ENCODE assay signal across 8 cellular contexts in the genomic region with DNA sequence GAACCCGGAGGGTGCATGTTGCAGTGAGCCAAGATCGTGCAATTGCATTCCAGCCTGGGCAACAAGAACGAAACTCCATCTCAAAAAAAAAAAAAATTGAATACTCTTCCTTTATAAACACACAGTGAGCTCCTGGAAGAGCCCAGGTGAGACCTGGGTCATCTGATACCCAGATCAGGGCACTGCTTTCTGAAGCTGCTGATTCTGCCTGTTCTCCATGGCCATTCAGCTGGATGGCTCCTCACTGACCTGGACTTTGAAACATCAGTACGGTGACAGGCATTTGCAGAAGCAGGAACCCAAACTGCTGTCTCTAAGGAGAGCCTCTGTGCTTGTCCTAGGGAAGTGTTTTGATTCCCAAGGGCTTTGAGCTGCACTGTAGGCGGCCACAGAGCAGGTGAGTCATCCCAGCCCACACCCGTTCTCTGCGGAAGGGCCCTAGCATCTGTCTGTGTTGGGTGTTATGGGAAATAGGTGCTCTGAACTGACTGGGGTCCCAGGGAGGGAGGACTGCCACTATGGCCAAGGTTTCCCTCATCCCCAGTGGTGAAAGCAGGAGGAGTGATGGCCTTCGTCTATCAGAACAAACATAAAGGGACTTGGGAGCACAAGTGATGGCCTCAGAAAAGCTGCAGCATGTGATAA.
DNase-seq lines count a peak whose midpoint lies in the region; ATAC-seq and TF ChIP-seq lines count a peak whose summit lies in the region.

No MANE protein-coding gene starts in this region.

- H3K4me3 ChIP-seq in esophagus squamous epithelium: no peak overlapping the region

- DNase-seq in DMS53 treated with DMSO at 0.1 percent for 48 hours (lab: John Stamatoyannopoulos, UW; ENCODE audit: unreplicated experiment) (peak; percentile 46), RWPE1 (ENCODE audit: low spot score) (peak; percentile 67), islet precursor cell (peak; percentile 84), midbrain (lab: John Stamatoyannopoulos, UW) (no peak), retina (no peak), esophagus squamous epithelium (lab: John Stamatoyannopoulos, UW) (no peak)
- no peak for DNase-seq in activated CD8-positive, alpha-beta memory T cell treated with anti-CD3 and anti-CD28 coated beads, Interleukin-2, amount 50 U/mL, for 4 hours

- WGBS in esophagus squamous epithelium, 2 donors: 33 to 53% methylated on average over 4 to 5 of the region's 8 CpGs

- H3K36me3 ChIP-seq in esophagus squamous epithelium: no peaks in the 10 kb centered on the region

- H3K4me1 ChIP-seq in esophagus squamous epithelium: peaks cover 6 to 31% (median 13%) of the 10 kb centered on the region in 3 donors

- TF ChIP-seq CTCF in RWPE1 (conservative IDR thresholded peaks at IDR 0.05; ENCODE audit: low read depth): no peak
- TF ChIP-seq CTCF in esophagus squamous epithelium (IDR thresholded peaks at IDR 0.05): no peak

- peak; percentile 78 for ATAC-seq in HG02759 (IDR thresholded peaks at IDR 0.05; ENCODE audit: unreplicated experiment)

- no peak for TF ChIP-seq POLR2A in esophagus squamous epithelium (IDR thresholded peaks at IDR 0.05)

- CTCF ChIA-PET in RWPE1 (lab: Yijun Ruan, JAX): interaction anchor here (0.6 kb wide), 2 partner anchors 37 to 226 kb away, joined by 3 to 4 read pairs; no protein-coding TSS in a partner anchor

- no peaks in the 10 kb centered on the region for H3K27me3 ChIP-seq in esophagus squamous epithelium

- intact Hi-C loops in esophagus squamous epithelium (cut with DNase I): no loop called here

- no peaks in the 10 kb centered on the region for H3K9me3 ChIP-seq in esophagus squamous epithelium

- peak overlapping the region; percentile 57 for H3K27ac ChIP-seq in RWPE1
- peak overlapping the region in 2 of 4 donors; percentile 21 to 39 for H3K27ac ChIP-seq in esophagus squamous epithelium

- POLR2A ChIA-PET in RWPE1 (lab: Yijun Ruan, JAX; ENCODE audit: low non-redundant PET): interaction anchor here (0.6 kb wide), 1 partner anchor 44 kb away, joined by 15 read pairs; no protein-coding TSS in a partner anchor

Comparison
In these comparisons a context has a peak if more than half of its experiments do, and no peak if none do; other contexts are left out.
1. DNase-seq: peak in DMS53 treated with DMSO at 0.1 percent for 48 hours (single experiment), RWPE1 (single experiment) and islet precursor cell (single experiment); none in midbrain (single experiment), retina (single experiment), activated CD8-positive, alpha-beta memory T cell treated with anti-CD3 and anti-CD28 coated beads, Interleukin-2, amount 50 U/mL, for 4 hours (single experiment) and esophagus squamous epithelium (single experiment).